Comparison of ENCODE assay signal across 8 cellular contexts in the genomic region with DNA sequence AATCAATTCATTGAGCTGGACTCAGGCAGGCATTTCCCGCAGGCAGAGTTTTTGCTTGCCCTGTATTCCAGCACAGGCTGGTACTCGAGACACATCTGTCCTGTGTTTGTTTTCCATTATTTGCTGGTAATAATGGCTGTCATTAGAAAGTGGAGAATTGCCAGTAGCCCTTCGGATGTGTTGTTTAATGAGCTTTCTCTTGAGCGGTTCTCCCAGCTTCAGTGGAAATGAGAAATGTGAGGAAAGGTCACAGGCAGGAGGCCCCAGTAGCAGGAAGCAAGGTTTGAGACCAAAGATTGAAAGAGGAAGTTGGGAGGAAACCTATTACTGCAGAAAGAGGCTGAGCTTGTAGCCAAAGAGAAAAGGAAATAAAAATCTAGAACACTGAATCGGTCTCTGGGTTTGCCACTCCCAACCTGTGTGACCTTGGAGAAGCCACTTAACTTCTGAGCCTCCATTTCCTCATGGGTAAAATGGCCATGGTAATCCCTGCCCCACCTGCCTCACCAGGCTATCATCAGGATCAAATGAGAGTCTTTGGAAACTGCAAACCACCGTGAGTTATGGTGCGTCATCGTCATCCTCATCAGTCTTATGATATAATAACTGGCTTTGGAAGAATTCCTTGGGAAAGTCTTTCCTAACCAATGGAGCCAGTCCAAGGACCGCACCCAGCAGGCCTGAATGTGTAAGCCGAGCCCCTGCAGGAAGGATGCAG.
DNase-seq lines count a peak whose midpoint lies in the region; ATAC-seq, FAIRE-seq and TF ChIP-seq lines count a peak whose summit lies in the region.

No MANE protein-coding gene starts in this region.

- H3K4me3 ChIP-seq in K562 (no peak overlapping the region), lower lobe of right lung (no peak overlapping the region), testis (no peak overlapping the region)

- TF ChIP-seq CTCF in K562 (IDR thresholded peaks at IDR 0.05 in 2 of 3, conservative IDR thresholded peaks at IDR 0.05 in 1 of 3; ENCODE audit: insufficient read depth in 2 of 3, low read depth in 1 of 3, low read length in 3 of 3) = no peak
- TF ChIP-seq CTCF in lower lobe of right lung (IDR thresholded peaks at IDR 0.05) = no peak
- TF ChIP-seq CTCF in testis (IDR thresholded peaks at IDR 0.05) = no peak

- peaks cover 7 to 12% of the 10 kb centered on the region in 2 experiments; a peak in 4 of 5 replicates for H3K4me1 ChIP-seq in K562 (replicated peaks in 1 of 2; ENCODE audit: control insufficient read depth in 2 of 2, insufficient read depth in 2 of 2, low read length in 2 of 2)
- peaks cover 64% of the 10 kb centered on the region for H3K4me1 ChIP-seq in lower lobe of right lung
- peaks cover 8% of the 10 kb centered on the region for H3K4me1 ChIP-seq in testis

- H3K9me3 ChIP-seq in K562 (replicated peaks; ENCODE audit: control insufficient read depth, insufficient read depth, low read depth, low read length) (no peaks in the 10 kb centered on the region), lower lobe of right lung (no peaks in the 10 kb centered on the region), testis (no peaks in the 10 kb centered on the region)

- peaks cover 12% of the 10 kb centered on the region; the same call in 1 of the 2 replicates for H4K20me1 ChIP-seq in K562 (replicated peaks; ENCODE audit: control insufficient read depth, insufficient read depth, low read length)

- 90% methylated on average over 10 of the region's 10 CpGs for WGBS in K562 (ENCODE audit: insufficient coverage, low coverage, missing lambda C conversion rate)
- 82 to 86% methylated on average over 10 of the region's 10 CpGs for WGBS in testis, 2 donors

- POLR2A ChIA-PET in K562 (lab: Yijun Ruan, JAX) = interaction anchor here (1.4 to 1.6 kb wide), 2 partner anchors 10 to 32 kb away, joined by 4 to 5 read pairs; no protein-coding TSS in a partner anchor

- H3K27ac ChIP-seq in K562 (ENCODE audit: extremely low read depth, low read depth, low read length) (peak overlapping the region; percentile 25; the same call in 1 of the 3 replicates), lower lobe of right lung (peak overlapping the region; percentile 25), testis (no peak overlapping the region)

- H3K36me3 Mint-ChIP-seq in T-helper 1 cell treated with Interleukin-12 subunit alpha and Interleukin-12 subunit beta and Interleukin-4 antibody, amounts not matched to agents 30 μg/mL and 1 μg/mL, for 36 hours (ENCODE audit: low read depth) = peaks cover 51% of the 10 kb centered on the region

- TF ChIP-seq POLR2A in K562 (conservative IDR thresholded peaks at IDR 0.05) (no peak), testis (IDR thresholded peaks at IDR 0.05) (no peak)

- H2AFZ ChIP-seq in K562 (ENCODE audit: low read depth, low read length) = no peak overlapping the region

- peak overlapping the region; percentile 78 for H3K27ac Mint-ChIP-seq in T-helper 1 cell treated with Interleukin-12 subunit alpha and Interleukin-12 subunit beta and Interleukin-4 antibody, amounts not matched to agents 30 μg/mL and 1 μg/mL, for 36 hours

- H3K27me3 ChIP-seq in K562 (ENCODE audit: control insufficient read depth in 2 of 2, insufficient read depth in 2 of 2, low read length in 2 of 2) = no peaks in the 10 kb centered on the region
- no peaks in the 10 kb centered on the region for H3K27me3 ChIP-seq in lower lobe of right lung (ENCODE audit: low read depth)
- no peaks in the 10 kb centered on the region for H3K27me3 ChIP-seq in testis

- H3K36me3 ChIP-seq in K562 (ENCODE audit: control insufficient read depth, insufficient read depth, low read length) (peaks cover 91% of the 10 kb centered on the region), lower lobe of right lung (peaks cover 32% of the 10 kb centered on the region), testis (ENCODE audit: low read depth, missing control alignments) (no peaks in the 10 kb centered on the region)

- CTCF ChIA-PET in K562 (lab: Yijun Ruan, JAX; ENCODE audit: low intra/inter-chr PET ratio) = no interaction called here

- no peak overlapping the region for H3K4me2 ChIP-seq in K562 (ENCODE audit: insufficient read depth, low read length)

- H3K9ac ChIP-seq in K562 (ENCODE audit: insufficient read depth in 1 of 2, low read depth in 2 of 2, low read length in 2 of 2) = no peak overlapping the region

- H3K27me3 Mint-ChIP-seq in T-helper 1 cell treated with Interleukin-12 subunit alpha and Interleukin-12 subunit beta and Interleukin-4 antibody, amounts not matched to agents 30 μg/mL and 1 μg/mL, for 36 hours (ENCODE audit: low read depth) = no peaks in the 10 kb centered on the region

- FAIRE-seq in K562 (lab: Jason Lieb, UNC) = no peak

- intact Hi-C loops in K562 (cut with micrococcal nuclease) = no loop called here
- intact Hi-C loops in lower lobe of right lung (cut with DNase I) = no loop called here
- intact Hi-C loops in testis (cut with DNase I; ENCODE audit: low total_unique reads) = no loop called here

- peaks cover 88% of the 10 kb centered on the region for H3K79me2 ChIP-seq in K562 (ENCODE audit: control insufficient read depth, insufficient read depth, low read length)

- no peak for TF ChIP-seq RAD21 in K562 (CRISPR knock-in tag; conservative IDR thresholded peaks at IDR 0.05 in 1 of 2, IDR thresholded peaks at IDR 0.05 in 1 of 2)

- ATAC-seq in K562 (no peak), lower lobe of right lung (peak; percentile 44 to 64), GM18519 (IDR thresholded peaks at IDR 0.05; ENCODE audit: low FRiP score, unreplicated experiment) (no peak)

- peak overlapping the region; percentile 39 for H3K4me3 Mint-ChIP-seq in T-helper 1 cell treated with Interleukin-12 subunit alpha and Interleukin-12 subunit beta and Interleukin-4 antibody, amounts not matched to agents 30 μg/mL and 1 μg/mL, for 36 hours

- DNase-seq in T-helper 1 cell (no peak), NCI-H69 (lab: John Stamatoyannopoulos, UW) (peak; percentile 94), K562 (ENCODE audit: extremely low read depth in 1 of 4, low spot score in 3 of 4) (no peak), lower lobe of right lung (no peak), testis (no peak)
- no peak for DNase-seq in activated CD4-positive, alpha-beta T cell treated with anti-CD3 and anti-CD28 coated beads for 4 hours

- no TSS peak for BruUV-seq in K562 (replicated peaks; lab: Mats Ljungman, UMichigan)

- in situ Hi-C loops in K562 (cut with MboI) = no loop called here

- no peak for TF ChIP-seq EP300 in K562 (IDR thresholded peaks at IDR 0.05; ENCODE audit: low read length)

- peaks cover 4% of the 10 kb centered on the region for H3K9me3 Mint-ChIP-seq in T-helper 1 cell treated with Interleukin-12 subunit alpha and Interleukin-12 subunit beta and Interleukin-4 antibody, amounts not matched to agents 30 μg/mL and 1 μg/mL, for 36 hours

- no peaks in the 10 kb centered on the region for H3K9me1 ChIP-seq in K562 (ENCODE audit: control insufficient read depth, insufficient read depth, low read length)

- peaks cover 46% of the 10 kb centered on the region for H3K4me1 Mint-ChIP-seq in T-helper 1 cell treated with Interleukin-12 subunit alpha and Interleukin-12 subunit beta and Interleukin-4 antibody, amounts not matched to agents 30 μg/mL and 1 μg/mL, for 36 hours (ENCODE audit: low read depth)

TF ChIP-seq in K562, 482 proteins besides CTCF, POLR2A, EP300 and RAD21:
- TF ChIP-seq ZFP36 (IDR thresholded peaks at IDR 0.05; ENCODE audit: low read depth, low read length, partially characterized antibody) = peak; percentile 35
- no peak for TF ChIP-seq HDGF (IDR thresholded peaks at IDR 0.05)
- TF ChIP-seq ZNF445 (CRISPR knock-in tag; IDR thresholded peaks at IDR 0.05; ENCODE audit: low read depth) = no peak
- peak; percentile 53; the same call in 1 of the 2 replicates for TF ChIP-seq SPI1 (IDR thresholded peaks at IDR 0.05; ENCODE audit: borderline replicate concordance, low read depth, low read length)

Comparison
In these comparisons a context has a peak if more than half of its experiments do, and no peak if none do; other contexts are left out.
1. ATAC-seq: peak in lower lobe of right lung (2 of 2); none in K562 (single experiment) and GM18519 (single experiment).
2. H3K27ac ChIP-seq: peak in K562 (single experiment) and lower lobe of right lung (single experiment); none in testis (0 of 2).